Comparison of ENCODE assay signal across 1 cellular context in genomic region chr4:55547461-55547770, GRCh38.
TF ChIP-seq lines count a peak whose summit lies in the region.

No MANE protein-coding gene starts in this region.

TF ChIP-seq in H1, 55 proteins besides CTCF, POLR2A, EP300 and RAD21 (continued from another document):
- TF ChIP-seq ATF2 (IDR thresholded peaks at IDR 0.05; ENCODE audit: low read length) (no peak), CBX8 (IDR thresholded peaks at IDR 0.05; ENCODE audit: borderline replicate concordance, low read depth, low read length) (no peak), CHD1 (IDR thresholded peaks at IDR 0.05; ENCODE audit: low read depth, low read length) (no peak), SIRT6 (IDR thresholded peaks at IDR 0.05; ENCODE audit: low read length) (no peak), CEBPB (IDR thresholded peaks at IDR 0.05; ENCODE audit: low read depth, low read length) (no peak), EZH2 (IDR thresholded peaks at IDR 0.05; ENCODE audit: low read depth, low read length, severe bottlenecking) (no peak), RFX5 (IDR thresholded peaks at IDR 0.05; ENCODE audit: borderline replicate concordance, low read depth, low read length) (no peak), RNF2 (IDR thresholded peaks at IDR 0.05; ENCODE audit: borderline replicate concordance, low read depth, low read length, missing control alignments, poor library complexity, severe bottlenecking) (no peak), TAF1 (IDR thresholded peaks at IDR 0.05; ENCODE audit: low read depth, low read length) (no peak), RBBP5 (IDR thresholded peaks at IDR 0.05; ENCODE audit: borderline replicate concordance, low read depth, low read length) (no peak)
